In genomic region chr10:61781969-61782403, GRCh38 we compare ENCODE assay signal across 18 cellular contexts.
DNase-seq lines count a peak whose midpoint lies in the region; ATAC-seq lines count a peak whose summit lies in the region.
"Had no signal": no experiment of that assay in that cellular context is flagged by ENCODE, and none has a peak within 500 bp of the region (broad histone marks: within the 10 kb centered on the region; RNA-seq: fewer than 3 reads in every experiment).

No MANE protein-coding gene starts in this region.

- H2BK12ac ChIP-seq in mesenchymal stem cell (ENCODE audit: low read length in 2 of 2): no peak overlapping the region

- no peak overlapping the region for H2BK5ac ChIP-seq in mesenchymal stem cell (ENCODE audit: low read depth, low read length, poor library complexity, severe bottlenecking)

- no peak overlapping the region for H3K23ac ChIP-seq in mesenchymal stem cell (ENCODE audit: low read length in 2 of 2)

- peaks cover 61% of the 10 kb centered on the region for H3K4me1 Mint-ChIP-seq in activated CD4-positive, alpha-beta T cell treated with anti-CD3 and anti-CD28 coated beads for 36 hours
- peaks cover 53% of the 10 kb centered on the region for H3K4me1 Mint-ChIP-seq in activated CD4-positive, alpha-beta T cell treated with anti-CD3 and anti-CD28 coated beads, Interleukin-2, amount 10 ng/mL, durations not matched to agents 24 days and 14 days
- peaks cover 71% of the 10 kb centered on the region for H3K4me1 Mint-ChIP-seq in activated T-helper 2 cell treated with anti-CD3 and anti-CD28 coated beads, Interferon-gamma antibody, Interleukin-2, Interleukin-4, amounts not matched to agents 10 μg/mL and 5 μg/mL and 100 μg/mL, durations not matched to agents 14 hours and 24 hours and 36 hours (ENCODE audit: low read depth)

- no peaks in the 10 kb centered on the region for H3K36me3 ChIP-seq in mesenchymal stem cell (ENCODE audit: control insufficient read depth in 1 of 2, insufficient read depth in 2 of 2, low read depth in 1 of 2, low read length in 2 of 2)
- H3K36me3 ChIP-seq: BLaER1 treated with 17β-estradiol and CSF1 and Interleukin-3, amounts not matched to agents 10 nM and 100 nM; MG63; thoracic aorta had no signal

- no peak overlapping the region for H3K27ac Mint-ChIP-seq in activated CD4-positive, alpha-beta T cell treated with anti-CD3 and anti-CD28 coated beads for 36 hours
- H3K27ac Mint-ChIP-seq in activated CD4-positive, alpha-beta T cell treated with anti-CD3 and anti-CD28 coated beads, Interleukin-2, amount 10 ng/mL, durations not matched to agents 24 days and 14 days: no peak overlapping the region
- peak overlapping the region; percentile 31 for H3K27ac Mint-ChIP-seq in activated T-helper 2 cell treated with anti-CD3 and anti-CD28 coated beads, Interferon-gamma antibody, Interleukin-2, Interleukin-4, amounts not matched to agents 10 μg/mL and 5 μg/mL and 100 μg/mL, durations not matched to agents 14 hours and 24 hours and 36 hours

- no peaks in the 10 kb centered on the region for H3K36me3 Mint-ChIP-seq in activated CD4-positive, alpha-beta T cell treated with anti-CD3 and anti-CD28 coated beads for 36 hours (ENCODE audit: low read depth)
- peaks cover 3% of the 10 kb centered on the region for H3K36me3 Mint-ChIP-seq in activated CD4-positive, alpha-beta T cell treated with anti-CD3 and anti-CD28 coated beads, Interleukin-2, amount 10 ng/mL, durations not matched to agents 24 days and 14 days (ENCODE audit: low read depth)
- H3K36me3 Mint-ChIP-seq in activated T-helper 2 cell treated with anti-CD3 and anti-CD28 coated beads, Interferon-gamma antibody, Interleukin-2, Interleukin-4, amounts not matched to agents 10 μg/mL and 5 μg/mL and 100 μg/mL, durations not matched to agents 14 hours and 24 hours and 36 hours (ENCODE audit: low read depth): peaks cover 15% of the 10 kb centered on the region

- peak overlapping the region; percentile 32 for H2AK5ac ChIP-seq in mesenchymal stem cell (ENCODE audit: low read length, severe bottlenecking)

- no peaks in the 10 kb centered on the region for H3K79me1 ChIP-seq in mesenchymal stem cell (replicated peaks; ENCODE audit: low read length, poor library complexity, severe bottlenecking)

- H4K8ac ChIP-seq in mesenchymal stem cell (ENCODE audit: low read length): peak overlapping the region; percentile 9

- no peak overlapping the region for H2BK120ac ChIP-seq in mesenchymal stem cell (ENCODE audit: low read depth, low read length)

- H3K27ac ChIP-seq in mesenchymal stem cell (ENCODE audit: low read length, poor library complexity, severe bottlenecking) (no peak overlapping the region), right cardiac atrium (ENCODE audit: low read length) (no peak overlapping the region)
- H3K27ac ChIP-seq: BLaER1 treated with 17β-estradiol and CSF1 and Interleukin-3, amounts not matched to agents 10 nM and 100 nM; thoracic aorta had no signal

- POLR2A ChIA-PET in activated CD4-positive, alpha-beta T cell treated with anti-CD3 and anti-CD28 coated beads for 36 hours (lab: Charles Lee): interaction anchor here (0.7 kb wide), 1 partner anchor 195 kb away, joined by 3 read pairs; no protein-coding TSS in a partner anchor

- no peak overlapping the region for H3K9ac ChIP-seq in mesenchymal stem cell (ENCODE audit: low read length)
- H3K9ac ChIP-seq: BLaER1 treated with 17β-estradiol and CSF1 and Interleukin-3, amounts not matched to agents 10 nM and 100 nM had no signal

- peak overlapping the region in 1 of 2 experiments; percentile 62 for H3K18ac ChIP-seq in mesenchymal stem cell (ENCODE audit: low read depth in 1 of 2, low read length in 2 of 2)

- intact Hi-C loops in activated CD4-positive, alpha-beta T cell treated with anti-CD3 and anti-CD28 coated beads for 36 hours (cut with DNase I, micrococcal nuclease): loop anchor here in 1 of 2 experiments (10.0 kb wide), 1 partner anchor 213 kb away; no protein-coding TSS in a partner anchor
- intact Hi-C loops in activated CD4-positive, alpha-beta T cell treated with anti-CD3 and anti-CD28 coated beads, Interleukin-2, amount 10 ng/mL, durations not matched to agents 24 days and 14 days (cut with micrococcal nuclease): loop anchor here (5.0 kb wide), 1 partner anchor 100 kb away; no protein-coding TSS in a partner anchor
- intact Hi-C loops in activated T-helper 2 cell treated with anti-CD3 and anti-CD28 coated beads, Interferon-gamma antibody, Interleukin-2, Interleukin-4, amounts not matched to agents 10 μg/mL and 5 μg/mL and 100 μg/mL, durations not matched to agents 14 hours and 24 hours and 36 hours (cut with micrococcal nuclease): loop anchor here (10.0 kb wide), 3 partner anchors 403 to 853 kb away; no protein-coding TSS in a partner anchor
- intact Hi-C loops in right cardiac atrium (cut with DNase I): no loop called here

- H3K4me2 ChIP-seq in mesenchymal stem cell (ENCODE audit: low read length, poor library complexity, severe bottlenecking): no peak overlapping the region
- H3K4me2 ChIP-seq: BLaER1 treated with 17β-estradiol and CSF1 and Interleukin-3, amounts not matched to agents 10 nM and 100 nM had no signal

- H2BK15ac ChIP-seq in mesenchymal stem cell (ENCODE audit: low read depth, poor library complexity, severe bottlenecking): no peak overlapping the region

- DNase-seq in activated CD4-positive, alpha-beta T cell treated with anti-CD3 and anti-CD28 coated beads for 36 hours: peak; percentile 19
- no peak for DNase-seq in activated CD4-positive, alpha-beta T cell treated with anti-CD3 and anti-CD28 coated beads, Interleukin-2, amount 10 ng/mL, durations not matched to agents 24 days and 14 days
- DNase-seq in LoVo (ENCODE audit: low spot score) (peak; percentile 72), mesenchymal stem cell (no peak), right cardiac atrium (no peak)
- DNase-seq in activated T-helper 2 cell treated with anti-CD3 and anti-CD28 coated beads, Interferon-gamma antibody, Interleukin-2, Interleukin-4, amounts not matched to agents 10 μg/mL and 5 μg/mL and 100 μg/mL, durations not matched to agents 14 hours and 24 hours and 36 hours (ENCODE audit: low spot score): no peak
- DNase-seq: 8988T; activated CD8-positive, alpha-beta memory T cell treated with anti-CD3 and anti-CD28 coated beads, Interleukin-2, amount 50 U/mL, for 4 hours; DND-41; effector CD4-positive, alpha-beta T cell; foreskin melanocyte; MG63; NCI-H1930; NCI-H510A treated with DMSO at 0.1 percent for 48 hours had no signal

- H3K9me3 Mint-ChIP-seq in activated CD4-positive, alpha-beta T cell treated with anti-CD3 and anti-CD28 coated beads for 36 hours (ENCODE audit: low read depth): no peaks in the 10 kb centered on the region
- peaks cover 16% of the 10 kb centered on the region for H3K9me3 Mint-ChIP-seq in activated CD4-positive, alpha-beta T cell treated with anti-CD3 and anti-CD28 coated beads, Interleukin-2, amount 10 ng/mL, durations not matched to agents 24 days and 14 days
- H3K9me3 Mint-ChIP-seq in activated T-helper 2 cell treated with anti-CD3 and anti-CD28 coated beads, Interferon-gamma antibody, Interleukin-2, Interleukin-4, amounts not matched to agents 10 μg/mL and 5 μg/mL and 100 μg/mL, durations not matched to agents 14 hours and 24 hours and 36 hours: peaks cover 16% of the 10 kb centered on the region

- no peak overlapping the region for H3K4me3 Mint-ChIP-seq in activated CD4-positive, alpha-beta T cell treated with anti-CD3 and anti-CD28 coated beads for 36 hours
- no peak overlapping the region for H3K4me3 Mint-ChIP-seq in activated CD4-positive, alpha-beta T cell treated with anti-CD3 and anti-CD28 coated beads, Interleukin-2, amount 10 ng/mL, durations not matched to agents 24 days and 14 days
- H3K4me3 Mint-ChIP-seq in activated T-helper 2 cell treated with anti-CD3 and anti-CD28 coated beads, Interferon-gamma antibody, Interleukin-2, Interleukin-4, amounts not matched to agents 10 μg/mL and 5 μg/mL and 100 μg/mL, durations not matched to agents 14 hours and 24 hours and 36 hours (ENCODE audit: low read depth): no peak overlapping the region

- CTCF ChIA-PET in activated CD4-positive, alpha-beta T cell treated with anti-CD3 and anti-CD28 coated beads for 36 hours (lab: Charles Lee): interaction anchor here (0.6 kb wide), 1 partner anchor 80 kb away, joined by 3 read pairs; no protein-coding TSS in a partner anchor

- H3K4me3 ChIP-seq in mesenchymal stem cell (ENCODE audit: insufficient read depth in 1 of 2, low read depth in 1 of 2, low read length in 2 of 2) (no peak overlapping the region), right cardiac atrium (ENCODE audit: low read length) (no peak overlapping the region)
- H3K4me3 ChIP-seq: BLaER1 treated with 17β-estradiol and CSF1 and Interleukin-3, amounts not matched to agents 10 nM and 100 nM; MG63; thoracic aorta had no signal

- no peak overlapping the region for H2AFZ ChIP-seq in mesenchymal stem cell (ENCODE audit: low read depth, low read length)

- H3K27me3 ChIP-seq in mesenchymal stem cell (ENCODE audit: control insufficient read depth in 1 of 2, insufficient read depth in 1 of 2, low read length in 2 of 2) (no peaks in the 10 kb centered on the region), right cardiac atrium (ENCODE audit: control insufficient read depth, insufficient read depth) (no peaks in the 10 kb centered on the region)
- H3K27me3 ChIP-seq: BLaER1 treated with 17β-estradiol and CSF1 and Interleukin-3, amounts not matched to agents 10 nM and 100 nM; MG63 had no signal

- no peaks in the 10 kb centered on the region for H3K27me3 Mint-ChIP-seq in activated CD4-positive, alpha-beta T cell treated with anti-CD3 and anti-CD28 coated beads for 36 hours
- H3K27me3 Mint-ChIP-seq in activated CD4-positive, alpha-beta T cell treated with anti-CD3 and anti-CD28 coated beads, Interleukin-2, amount 10 ng/mL, durations not matched to agents 24 days and 14 days: no peaks in the 10 kb centered on the region
- no peaks in the 10 kb centered on the region for H3K27me3 Mint-ChIP-seq in activated T-helper 2 cell treated with anti-CD3 and anti-CD28 coated beads, Interferon-gamma antibody, Interleukin-2, Interleukin-4, amounts not matched to agents 10 μg/mL and 5 μg/mL and 100 μg/mL, durations not matched to agents 14 hours and 24 hours and 36 hours (ENCODE audit: low read depth)

- H4K91ac ChIP-seq in mesenchymal stem cell (ENCODE audit: low read length): no peak overlapping the region

- H3K4me1 ChIP-seq in mesenchymal stem cell (ENCODE audit: control insufficient read depth, insufficient read depth, low read depth, low read length): no peaks in the 10 kb centered on the region
- H3K4me1 ChIP-seq in right cardiac atrium (ENCODE audit: control insufficient read depth, insufficient read depth, low read length): peaks cover 2% of the 10 kb centered on the region

- H3K9me3 ChIP-seq in mesenchymal stem cell (ENCODE audit: control insufficient read depth, low read length): no peaks in the 10 kb centered on the region
- H3K9me3 ChIP-seq in right cardiac atrium (ENCODE audit: control insufficient read depth, low read length): no peaks in the 10 kb centered on the region
- H3K9me3 ChIP-seq: BLaER1 treated with 17β-estradiol and CSF1 and Interleukin-3, amounts not matched to agents 10 nM and 100 nM; MG63; thoracic aorta had no signal

- H3K14ac ChIP-seq in mesenchymal stem cell (ENCODE audit: low read length in 2 of 2): peak overlapping the region in 1 of 2 experiments; percentile 71

- no peak overlapping the region for H3K4ac ChIP-seq in mesenchymal stem cell (ENCODE audit: low read depth in 1 of 2, low read length in 2 of 2)

- peak; percentile 39 for ATAC-seq in activated CD4-positive, alpha-beta T cell treated with anti-CD3 and anti-CD28 coated beads for 36 hours
- ATAC-seq in GM21528 (IDR thresholded peaks at IDR 0.05; ENCODE audit: low FRiP score, unreplicated experiment) (no peak), HG02938 (IDR thresholded peaks at IDR 0.05; ENCODE audit: unreplicated experiment) (no peak), right cardiac atrium (no peak)

Comparison
In these comparisons a context has a peak if more than half of its experiments do, and no peak if none do; other contexts are left out.
1. DNase-seq: peak in activated CD4-positive, alpha-beta T cell treated with anti-CD3 and anti-CD28 coated beads for 36 hours (single experiment) and LoVo (single experiment); none in activated CD4-positive, alpha-beta T cell treated with anti-CD3 and anti-CD28 coated beads, Interleukin-2, amount 10 ng/mL, durations not matched to agents 24 days and 14 days (single experiment), activated T-helper 2 cell treated with anti-CD3 and anti-CD28 coated beads, Interferon-gamma antibody, Interleukin-2, Interleukin-4, amounts not matched to agents 10 μg/mL and 5 μg/mL and 100 μg/mL, durations not matched to agents 14 hours and 24 hours and 36 hours (single experiment), mesenchymal stem cell (single experiment) and right cardiac atrium (0 of 3).
2. intact Hi-C loops: an anchor here in activated CD4-positive, alpha-beta T cell treated with anti-CD3 and anti-CD28 coated beads, Interleukin-2, amount 10 ng/mL, durations not matched to agents 24 days and 14 days (5.0 kb wide) and activated T-helper 2 cell treated with anti-CD3 and anti-CD28 coated beads, Interferon-gamma antibody, Interleukin-2, Interleukin-4, amounts not matched to agents 10 μg/mL and 5 μg/mL and 100 μg/mL, durations not matched to agents 14 hours and 24 hours and 36 hours (10.0 kb wide); none called in right cardiac atrium.